ENCODE assay signal across 8 cellular contexts in genomic region chr12:109833307-109834189, GRCh38. TPM values are rescaled to one million over a fixed set of nuclear protein-coding genes. Genes with fewer than 3 reads are reported as not detected.
DNase-seq lines count a peak whose midpoint lies in the region; ATAC-seq and TF ChIP-seq lines count a peak whose summit lies in the region.

TSS of gene TRPV4 (minus strand) at chr12:109833398. CDS start at chr12:109814796, 18,602 bp downstream.

- H3K4me1 Mint-ChIP-seq in activated T-helper 17 cell treated with anti-CD3 and anti-CD28 coated beads, Interleukin-2, amount 50 U/mL, for 72 hours = peaks cover 5% of the 10 kb centered on the region

- intact Hi-C loops in left ventricle myocardium inferior (cut with micrococcal nuclease) = no loop called here
- intact Hi-C loops in prostate gland (cut with DNase I) = no loop called here

- DNase-seq in Daoy (ENCODE audit: low read depth) (peak; percentile 53), left ventricle myocardium inferior (peak; percentile 25), prostate gland (ENCODE audit: low spot score) (no peak), nucleus accumbens (lab: John Stamatoyannopoulos, UW) (no peak), Karpas-422 (no peak), NCI-H446 treated with DMSO at 0.1 percent for 48 hours (lab: John Stamatoyannopoulos, UW) (no peak)

- no peaks in the 10 kb centered on the region for H4K20me1 ChIP-seq in Karpas-422 (ENCODE audit: insufficient read depth, low read depth, low read length)

- no peak for TF ChIP-seq CTCF in left ventricle myocardium inferior (IDR thresholded peaks at IDR 0.05; ENCODE audit: borderline replicate concordance)
- no peak for TF ChIP-seq CTCF in prostate gland (IDR thresholded peaks at IDR 0.05)

- H3K27ac Mint-ChIP-seq in activated T-helper 17 cell treated with anti-CD3 and anti-CD28 coated beads, Interleukin-2, amount 50 U/mL, for 72 hours = no peak within 1 kb of the TSS

- H3K27me3 ChIP-seq in left ventricle myocardium inferior (ENCODE audit: low read depth) = peaks cover 44% of the 10 kb centered on the region
- H3K27me3 ChIP-seq in prostate gland (replicated peaks; ENCODE audit: insufficient read depth) = no peaks in the 10 kb centered on the region
- H3K27me3 ChIP-seq in Karpas-422 (ENCODE audit: low read length) = no peaks in the 10 kb centered on the region

- no peak within 1 kb of the TSS for H2AFZ ChIP-seq in Karpas-422 (ENCODE audit: low read length)

- H3K27ac ChIP-seq in left ventricle myocardium inferior (replicated peaks) (no peak within 1 kb of the TSS), prostate gland (peak within 1 kb of the TSS in 1 of 2 donors; percentile 43), Karpas-422 (ENCODE audit: low read length) (no peak within 1 kb of the TSS)

- H3K9me3 ChIP-seq in left ventricle myocardium inferior (replicated peaks) (no peaks in the 10 kb centered on the region), prostate gland (no peaks in the 10 kb centered on the region), Karpas-422 (ENCODE audit: low read length) (no peaks in the 10 kb centered on the region)

- H3K79me2 ChIP-seq in Karpas-422 (ENCODE audit: low read length) = no peaks in the 10 kb centered on the region

- WGBS in prostate gland = 36% methylated on average over 29 of the region's 67 CpGs

- H3K4me3 Mint-ChIP-seq in activated T-helper 17 cell treated with anti-CD3 and anti-CD28 coated beads, Interleukin-2, amount 50 U/mL, for 72 hours = peak within 1 kb of the TSS; percentile 18

- H3K4me2 ChIP-seq in Karpas-422 (ENCODE audit: low read depth, low read length, poor library complexity, severe bottlenecking) = no peak within 1 kb of the TSS

- peaks cover 20% of the 10 kb centered on the region for H3K27me3 Mint-ChIP-seq in activated T-helper 17 cell treated with anti-CD3 and anti-CD28 coated beads, Interleukin-2, amount 50 U/mL, for 72 hours

- no peaks in the 10 kb centered on the region for H3K9me2 ChIP-seq in Karpas-422 (replicated peaks; ENCODE audit: insufficient read depth, low read length)

- H3K4me1 ChIP-seq in left ventricle myocardium inferior (peaks cover 4% of the 10 kb centered on the region), prostate gland (replicated peaks) (peaks cover 3% of the 10 kb centered on the region), Karpas-422 (ENCODE audit: low read length) (no peaks in the 10 kb centered on the region)

- H3K4me3 ChIP-seq in left ventricle myocardium inferior (peak within 1 kb of the TSS; percentile 65), prostate gland (peak within 1 kb of the TSS; percentile 37 to 59), Karpas-422 (ENCODE audit: low read length) (no peak within 1 kb of the TSS)

- no peaks in the 10 kb centered on the region for H3K36me3 ChIP-seq in left ventricle myocardium inferior
- no peaks in the 10 kb centered on the region for H3K36me3 ChIP-seq in prostate gland
- H3K36me3 ChIP-seq in Karpas-422 (ENCODE audit: insufficient read depth, low read length) = no peaks in the 10 kb centered on the region

- no peak for ATAC-seq in activated T-helper 17 cell treated with anti-CD3 and anti-CD28 coated beads, Interleukin-2, amount 50 U/mL, for 72 hours (replicated peaks)
- no peak for ATAC-seq in GM19324 (IDR thresholded peaks at IDR 0.05; ENCODE audit: low FRiP score, unreplicated experiment)

- H3K9ac ChIP-seq in Karpas-422 (ENCODE audit: low read length) = no peak within 1 kb of the TSS

- H3K9me3 Mint-ChIP-seq in activated T-helper 17 cell treated with anti-CD3 and anti-CD28 coated beads, Interleukin-2, amount 50 U/mL, for 72 hours = no peaks in the 10 kb centered on the region

- peak; percentile 39 for TF ChIP-seq POLR2A in prostate gland (IDR thresholded peaks at IDR 0.05)

- H3K36me3 Mint-ChIP-seq in activated T-helper 17 cell treated with anti-CD3 and anti-CD28 coated beads, Interleukin-2, amount 50 U/mL, for 72 hours (ENCODE audit: low read depth) = no peaks in the 10 kb centered on the region

RNA-seq across cellular contexts. Expression of gene TRPV4, which starts in this region (rescaled TPM):
- 0.51 and 0.65 TPM in 2 replicates for total RNA-seq in Daoy (2014; rRNA removed; shearing (Covaris generic))
- not detected for total RNA-seq in activated T-helper 17 cell treated with anti-CD3 and anti-CD28 coated beads, Interleukin-2, amount 50 U/mL, for 72 hours
- 0.33 TPM for total RNA-seq in left ventricle myocardium inferior
- total RNA-seq in prostate gland = 1 to 10 TPM; 4.6 to 8.0 TPM
- total RNA-seq in Karpas-422 (2014; rRNA removed; shearing (Covaris generic); ENCODE audit: low replicate concordance) = not detected in 2 replicates

Comparison
In these comparisons a context has a peak if more than half of its experiments do, and no peak if none do; other contexts are left out.
1. Peak in DNase-seq in Daoy; RNA of the gene not detected or under 1 TPM.
2. Peak in DNase-seq and H3K4me3 ChIP-seq in left ventricle myocardium inferior; RNA of the gene not detected or under 1 TPM.